In genomic region chr2:127071901-127072328, GRCh38 we compare ENCODE assay signal across 1 cellular context.
A peak's percentile ranks its signal among the peaks of the same experiment; 100 is the strongest.
TF ChIP-seq lines count a peak whose summit lies in the region.

No MANE protein-coding gene starts in this region.

TF ChIP-seq in HepG2, 621 proteins besides CTCF, POLR2A, EP300 and RAD21:
- TF ChIP-seq HOXA3 (CRISPR knock-in tag; IDR thresholded peaks at IDR 0.05) (no peak), GABPB1 (CRISPR knock-in tag; IDR thresholded peaks at IDR 0.05) (peak; percentile 68), SP2 (CRISPR knock-in tag; IDR thresholded peaks at IDR 0.05) (no peak), ZNF549 (CRISPR knock-in tag; IDR thresholded peaks at IDR 0.05) (no peak), ARID2 (CRISPR knock-in tag; IDR thresholded peaks at IDR 0.05; ENCODE audit: borderline replicate concordance) (no peak), ZNF343 (CRISPR knock-in tag; IDR thresholded peaks at IDR 0.05) (no peak), ZNF563 (CRISPR knock-in tag; IDR thresholded peaks at IDR 0.05) (no peak), ZNF687 (CRISPR knock-in tag; IDR thresholded peaks at IDR 0.05) (peak; percentile 52), RARA (CRISPR knock-in tag; IDR thresholded peaks at IDR 0.05) (peak; percentile 30; the same call in 1 of the 2 replicates), SOX6 (IDR thresholded peaks at IDR 0.05) (no peak), SOX6 (CRISPR knock-in tag; IDR thresholded peaks at IDR 0.05) (peak; percentile 26; the same call in 1 of the 2 replicates), ETV5 (CRISPR knock-in tag; IDR thresholded peaks at IDR 0.05; ENCODE audit: borderline replicate concordance) (peak; percentile 72; the same call in 1 of the 2 replicates), ZNF24 (IDR thresholded peaks at IDR 0.05) (no peak), ZNF18 (CRISPR knock-in tag; IDR thresholded peaks at IDR 0.05; ENCODE audit: insufficient replicate concordance) (no peak), CEBPG (CRISPR knock-in tag; IDR thresholded peaks at IDR 0.05) (peak; percentile 92), RXRA (CRISPR knock-in tag; IDR thresholded peaks at IDR 0.05) (peak; percentile 67), GATAD2A (CRISPR knock-in tag; IDR thresholded peaks at IDR 0.05) (0 out of 2 replicates have a peak, but pooled peaks have one; percentile 12), ZNF891 (CRISPR knock-in tag; IDR thresholded peaks at IDR 0.05) (no peak), ZNF264 (CRISPR knock-in tag; IDR thresholded peaks at IDR 0.05) (no peak), TIGD3 (CRISPR knock-in tag; IDR thresholded peaks at IDR 0.05; ENCODE audit: borderline replicate concordance) (no peak), CEBPB (IDR thresholded peaks at IDR 0.05; ENCODE audit: borderline replicate concordance, low read depth, low read length) (peak; percentile 95)
- TF ChIP-seq, protein P1, sequence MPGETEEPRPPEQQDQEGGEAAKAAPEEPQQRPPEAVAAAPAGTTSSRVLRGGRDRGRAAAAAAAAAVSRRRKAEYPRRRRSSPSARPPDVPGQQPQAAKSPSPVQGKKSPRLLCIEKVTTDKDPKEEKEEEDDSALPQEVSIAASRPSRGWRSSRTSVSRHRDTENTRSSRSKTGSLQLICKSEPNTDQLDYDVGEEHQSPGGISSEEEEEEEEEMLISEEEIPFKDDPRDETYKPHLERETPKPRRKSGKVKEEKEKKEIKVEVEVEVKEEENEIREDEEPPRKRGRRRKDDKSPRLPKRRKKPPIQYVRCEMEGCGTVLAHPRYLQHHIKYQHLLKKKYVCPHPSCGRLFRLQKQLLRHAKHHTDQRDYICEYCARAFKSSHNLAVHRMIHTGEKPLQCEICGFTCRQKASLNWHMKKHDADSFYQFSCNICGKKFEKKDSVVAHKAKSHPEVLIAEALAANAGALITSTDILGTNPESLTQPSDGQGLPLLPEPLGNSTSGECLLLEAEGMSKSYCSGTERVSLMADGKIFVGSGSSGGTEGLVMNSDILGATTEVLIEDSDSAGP (CRISPR knock-in tag; IDR thresholded peaks at IDR 0.05; ENCODE audit: borderline replicate concordance) = 0 out of 2 replicates have a peak, but pooled peaks have one; percentile 38
- TF ChIP-seq, protein P2, sequence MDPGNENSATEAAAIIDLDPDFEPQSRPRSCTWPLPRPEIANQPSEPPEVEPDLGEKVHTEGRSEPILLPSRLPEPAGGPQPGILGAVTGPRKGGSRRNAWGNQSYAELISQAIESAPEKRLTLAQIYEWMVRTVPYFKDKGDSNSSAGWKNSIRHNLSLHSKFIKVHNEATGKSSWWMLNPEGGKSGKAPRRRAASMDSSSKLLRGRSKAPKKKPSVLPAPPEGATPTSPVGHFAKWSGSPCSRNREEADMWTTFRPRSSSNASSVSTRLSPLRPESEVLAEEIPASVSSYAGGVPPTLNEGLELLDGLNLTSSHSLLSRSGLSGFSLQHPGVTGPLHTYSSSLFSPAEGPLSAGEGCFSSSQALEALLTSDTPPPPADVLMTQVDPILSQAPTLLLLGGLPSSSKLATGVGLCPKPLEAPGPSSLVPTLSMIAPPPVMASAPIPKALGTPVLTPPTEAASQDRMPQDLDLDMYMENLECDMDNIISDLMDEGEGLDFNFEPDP (CRISPR knock-in tag; conservative IDR thresholded peaks at IDR 0.05) = 0 out of 2 replicates have a peak, but pooled peaks have one; percentile 84
